19 cellular contexts compared by ENCODE assay signal in the genomic region with DNA sequence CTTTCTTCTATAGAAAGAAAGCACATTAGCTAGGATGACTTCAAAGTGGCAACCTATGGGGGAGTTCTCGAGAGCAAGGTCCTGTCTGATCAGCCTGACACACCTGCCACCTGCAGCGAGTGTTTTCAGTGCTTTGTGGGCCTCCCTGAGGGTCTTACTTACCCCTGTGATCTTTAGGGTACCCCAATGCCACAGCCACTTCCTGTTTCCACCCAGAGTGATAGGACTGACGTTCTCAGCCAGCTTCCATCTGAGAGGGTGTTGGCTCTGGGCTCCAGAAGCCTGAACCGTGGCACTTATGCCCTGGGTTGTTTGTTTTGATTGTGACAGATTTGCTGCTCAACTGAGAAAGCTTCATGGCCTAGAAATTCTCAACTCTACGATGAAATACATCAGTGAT. TPM values are rescaled to one million over a fixed set of nuclear protein-coding genes. Genes with fewer than 3 reads are reported as not detected.
DNase-seq lines count a peak whose midpoint lies in the region; ATAC-seq and TF ChIP-seq lines count a peak whose summit lies in the region.
"Had no signal": no experiment of that assay in that cellular context is flagged by ENCODE, and none has a peak within 500 bp of the region (broad histone marks: within the 10 kb centered on the region; RNA-seq: fewer than 3 reads in every experiment).

No MANE protein-coding gene starts in this region.

- POLR2A ChIA-PET in CD4-positive, alpha-beta memory T cell (lab: Charles Lee; ENCODE audit: partially characterized antibody) = no interaction called here
- POLR2A ChIA-PET in T-cell (lab: Charles Lee) = no interaction called here
- POLR2A ChIA-PET in naive thymus-derived CD4-positive, alpha-beta T cell (lab: Charles Lee) = no interaction called here

- ATAC-seq in T-cell (replicated peaks in 1 of 4) (peak; percentile 31 to 85 (median 65)), GM18861 (IDR thresholded peaks at IDR 0.05; ENCODE audit: unreplicated experiment) (no peak)
- ATAC-seq in naive thymus-derived CD4-positive, alpha-beta T cell = peak; percentile 45
- ATAC-seq: HepG2 had no signal

- H2AFZ ChIP-seq in neural progenitor cell (replicated peaks) = no peak overlapping the region

- no peaks in the 10 kb centered on the region for H3K9me3 ChIP-seq in CD4-positive, alpha-beta memory T cell (ENCODE audit: control insufficient read depth in 1 of 2, low read length in 2 of 2)
- H3K9me3 ChIP-seq in naive thymus-derived CD4-positive, alpha-beta T cell (ENCODE audit: control insufficient read depth in 2 of 3, low read length in 3 of 3) = no peaks in the 10 kb centered on the region
- H3K9me3 ChIP-seq in neural progenitor cell (ENCODE audit: low read depth) = no peaks in the 10 kb centered on the region
- H3K9me3 ChIP-seq: BLaER1 treated with 17β-estradiol and CSF1 and Interleukin-3, amounts not matched to agents 10 nM and 100 nM; HAP-1; SJSA1 had no signal

- H3K4me3 Mint-ChIP-seq in CD4-positive, alpha-beta memory T cell = no peak overlapping the region
- H3K4me3 Mint-ChIP-seq in T-cell = peak overlapping the region in 1 of 3 donors; percentile 3
- H3K4me3 Mint-ChIP-seq in naive thymus-derived CD4-positive, alpha-beta T cell = peak overlapping the region in 3 of 10 donors; percentile 13 to 23 (median 18)
- H3K4me3 Mint-ChIP-seq in neural progenitor cell = no peak overlapping the region

- H3K27me3 ChIP-seq in CD4-positive, alpha-beta memory T cell (ENCODE audit: insufficient read depth, low read length) = no peaks in the 10 kb centered on the region
- H3K27me3 ChIP-seq in naive thymus-derived CD4-positive, alpha-beta T cell (ENCODE audit: control insufficient read depth in 2 of 2, insufficient read depth in 2 of 2, low read length in 2 of 2) = no peaks in the 10 kb centered on the region
- H3K27me3 ChIP-seq in neural progenitor cell = no peaks in the 10 kb centered on the region
- H3K27me3 ChIP-seq: SJSA1 had no signal

- DNase-seq in NCI-H2029 (lab: John Stamatoyannopoulos, UW) = peak; percentile 18
- no peak for DNase-seq in NCI-H2029 treated with DMSO at 0.1 percent for 48 hours (lab: John Stamatoyannopoulos, UW)
- DNase-seq in CD4-positive, alpha-beta memory T cell = peak in 1 of 5 donors; percentile 4
- DNase-seq in T-cell = peak in 21 of 34 experiments; percentile 2 to 66 (median 15)
- DNase-seq in naive thymus-derived CD4-positive, alpha-beta T cell = peak in 6 of 9 donors; percentile 23 to 52 (median 45)
- DNase-seq in epidermal melanocyte (ENCODE audit: insufficient read length, low spot score) = no peak
- no peak for DNase-seq in neural progenitor cell (ENCODE audit: low spot score)
- DNase-seq: GF-D8, Kasumi-1, NCI-H1930, NCI-H526 treated with DMSO at 0.1 percent for 48 hours, SW 1271 had no signal

- no peaks in the 10 kb centered on the region for H3F3A ChIP-seq in neural progenitor cell (ENCODE audit: low read depth)

- no peak overlapping the region for H3K4me2 ChIP-seq in neural progenitor cell

- TF ChIP-seq CTCF in neural progenitor cell (IDR thresholded peaks at IDR 0.05) = no peak

- H3K9ac ChIP-seq in neural progenitor cell = no peak overlapping the region
- H3K9ac ChIP-seq: BLaER1 treated with 17β-estradiol and CSF1 and Interleukin-3, amounts not matched to agents 10 nM and 100 nM had no signal

- H3K36me3 ChIP-seq in CD4-positive, alpha-beta memory T cell (ENCODE audit: insufficient read depth, low read length) = peaks cover 42% of the 10 kb centered on the region
- H3K36me3 ChIP-seq in naive thymus-derived CD4-positive, alpha-beta T cell (ENCODE audit: control insufficient read depth in 2 of 3, insufficient read depth in 3 of 3, low read length in 3 of 3) = peaks cover 0 to 78% (median 5%) of the 10 kb centered on the region in 3 experiments
- no peaks in the 10 kb centered on the region for H3K36me3 ChIP-seq in neural progenitor cell
- H3K36me3 ChIP-seq: BLaER1 treated with 17β-estradiol and CSF1 and Interleukin-3, amounts not matched to agents 10 nM and 100 nM; HAP-1; SJSA1 had no signal

- H4K20me1 ChIP-seq in neural progenitor cell (ENCODE audit: low read depth) = no peaks in the 10 kb centered on the region

- H3K27ac Mint-ChIP-seq in CD4-positive, alpha-beta memory T cell = peak overlapping the region; percentile 12 to 85 (median 63)
- peak overlapping the region; percentile 56 to 74 for H3K27ac Mint-ChIP-seq in T-cell
- H3K27ac Mint-ChIP-seq in naive thymus-derived CD4-positive, alpha-beta T cell = peak overlapping the region in 8 of 9 donors; percentile 41 to 87 (median 80)
- H3K27ac Mint-ChIP-seq in neural progenitor cell = no peak overlapping the region

- H3K36me3 Mint-ChIP-seq in CD4-positive, alpha-beta memory T cell = peaks cover 72% of the 10 kb centered on the region in 2 donors
- peaks cover 54% of the 10 kb centered on the region for H3K36me3 Mint-ChIP-seq in T-cell
- peaks cover 0 to 52% (median 21%) of the 10 kb centered on the region in 5 donors for H3K36me3 Mint-ChIP-seq in naive thymus-derived CD4-positive, alpha-beta T cell
- H3K36me3 Mint-ChIP-seq in neural progenitor cell = no peaks in the 10 kb centered on the region

- no peaks in the 10 kb centered on the region for H3K9me3 Mint-ChIP-seq in CD4-positive, alpha-beta memory T cell
- H3K9me3 Mint-ChIP-seq in T-cell = no peaks in the 10 kb centered on the region
- no peaks in the 10 kb centered on the region for H3K9me3 Mint-ChIP-seq in naive thymus-derived CD4-positive, alpha-beta T cell
- no peaks in the 10 kb centered on the region for H3K9me3 Mint-ChIP-seq in neural progenitor cell

- H3K4me3 ChIP-seq in CD4-positive, alpha-beta memory T cell (ENCODE audit: low read length in 2 of 2) = no peak overlapping the region
- no peak overlapping the region for H3K4me3 ChIP-seq in naive thymus-derived CD4-positive, alpha-beta T cell (ENCODE audit: low read length)
- no peak overlapping the region for H3K4me3 ChIP-seq in neural progenitor cell
- H3K4me3 ChIP-seq: BLaER1 treated with 17β-estradiol and CSF1 and Interleukin-3, amounts not matched to agents 10 nM and 100 nM; HAP-1; SJSA1 had no signal

- no peaks in the 10 kb centered on the region for H3K79me2 ChIP-seq in neural progenitor cell (ENCODE audit: low read depth)

- peaks cover 15 to 28% (median 21%) of the 10 kb centered on the region in 4 donors for H3K4me1 Mint-ChIP-seq in CD4-positive, alpha-beta memory T cell
- H3K4me1 Mint-ChIP-seq in T-cell (peaks cover 20 to 29% (median 27%) of the 10 kb centered on the region in 3 donors), neural progenitor cell (no peaks in the 10 kb centered on the region)
- peaks cover 7 to 42% (median 27%) of the 10 kb centered on the region in 7 donors for H3K4me1 Mint-ChIP-seq in naive thymus-derived CD4-positive, alpha-beta T cell

- CTCF ChIA-PET in CD4-positive, alpha-beta memory T cell (lab: Charles Lee; ENCODE audit: partially characterized antibody) = no interaction called here
- CTCF ChIA-PET in T-cell (lab: Charles Lee) = interaction anchor here in 1 of 2 donors (0.6 kb wide), 1 partner anchor 516 kb away, joined by 3 read pairs; no protein-coding TSS in a partner anchor
- CTCF ChIA-PET in naive thymus-derived CD4-positive, alpha-beta T cell (lab: Charles Lee) = no interaction called here

- intact Hi-C loops in CD4-positive, alpha-beta memory T cell (cut with micrococcal nuclease) = no loop called here
- intact Hi-C loops in naive thymus-derived CD4-positive, alpha-beta T cell (cut with micrococcal nuclease) = no loop called here

- H3K4me1 ChIP-seq in CD4-positive, alpha-beta memory T cell (ENCODE audit: insufficient read depth, low read length) = peaks cover 11% of the 10 kb centered on the region
- peaks cover 0 to 5% of the 10 kb centered on the region in 2 donors for H3K4me1 ChIP-seq in naive thymus-derived CD4-positive, alpha-beta T cell (ENCODE audit: control insufficient read depth in 2 of 2, insufficient read depth in 2 of 2, low read length in 2 of 2)
- H3K4me1 ChIP-seq in neural progenitor cell = no peaks in the 10 kb centered on the region
- H3K4me1 ChIP-seq: HAP-1, SJSA1 had no signal

- no peaks in the 10 kb centered on the region for H3K27me3 Mint-ChIP-seq in CD4-positive, alpha-beta memory T cell
- H3K27me3 Mint-ChIP-seq in T-cell = no peaks in the 10 kb centered on the region
- no peaks in the 10 kb centered on the region for H3K27me3 Mint-ChIP-seq in naive thymus-derived CD4-positive, alpha-beta T cell
- peaks cover 2% of the 10 kb centered on the region for H3K27me3 Mint-ChIP-seq in neural progenitor cell (ENCODE audit: insufficient read depth, low read depth)

- H3K27ac ChIP-seq in CD4-positive, alpha-beta memory T cell (ENCODE audit: low read depth, low read length) = no peak overlapping the region
- peak overlapping the region; percentile 44 for H3K27ac ChIP-seq in naive thymus-derived CD4-positive, alpha-beta T cell (ENCODE audit: low read depth, low read length)
- H3K27ac ChIP-seq in neural progenitor cell = no peak overlapping the region
- H3K27ac ChIP-seq: 22Rv1; BLaER1 treated with 17β-estradiol and CSF1 and Interleukin-3, amounts not matched to agents 10 nM and 100 nM; RWPE1; SJSA1 had no signal

RNA-seq across cellular contexts. Expression of a gene that starts 21.7 kb away (rescaled TPM):
- 1 to 10 TPM; 2.7 to 3.8 TPM for total RNA-seq in CD4-positive, alpha-beta memory T cell
- polyA plus RNA-seq in CD4-positive, alpha-beta memory T cell = under 1 TPM in 1 of 2 donors, not detected in 1; 0.24 TPM
- total RNA-seq in T-cell = 1 to 10 TPM; 1.2 to 4.6 (median 3.3) TPM
- total RNA-seq in naive thymus-derived CD4-positive, alpha-beta T cell = 1 to 10 TPM in 4 of 5 experiments, under 1 TPM in 1; 0.24 to 4.2 (median 3.2) TPM
- polyA plus RNA-seq in naive thymus-derived CD4-positive, alpha-beta T cell = under 1 TPM in 1 of 2 donors, not detected in 1; 0.61 TPM
- total RNA-seq in neural progenitor cell (ENCODE audit: low replicate concordance) = 0.22 TPM in 1 of 2 replicates, not detected in the other
- total RNA-seq: SJSA1 had no signal

RNA-seq across cellular contexts. Expression of a gene that starts 51.5 kb away (rescaled TPM):
- 10 to 100 TPM; 69.2 to 75.1 TPM for total RNA-seq in CD4-positive, alpha-beta memory T cell
- polyA plus RNA-seq in CD4-positive, alpha-beta memory T cell = 10 to 100 TPM in 1 of 2 donors, 1 to 10 TPM in 1; 6.9 to 10.4 TPM
- total RNA-seq in T-cell (10 to 100 TPM; 29.0 to 63.8 (median 45.2) TPM), neural progenitor cell (ENCODE audit: low replicate concordance) (21.8 and 33.4 TPM in 2 replicates)
- 10 to 100 TPM; 14.1 to 84.5 (median 58.2) TPM for total RNA-seq in naive thymus-derived CD4-positive, alpha-beta T cell
- polyA plus RNA-seq in naive thymus-derived CD4-positive, alpha-beta T cell = 10 to 100 TPM in 1 of 2 donors, 1 to 10 TPM in 1; 8.2 to 13.2 TPM

Comparison
In these comparisons a context has a peak if more than half of its experiments do, and no peak if none do; other contexts are left out.
1. DNase-seq: peak in NCI-H2029 (single experiment), T-cell (21 of 34) and naive thymus-derived CD4-positive, alpha-beta T cell (6 of 9); none in NCI-H2029 treated with DMSO at 0.1 percent for 48 hours (single experiment), epidermal melanocyte (single experiment) and neural progenitor cell (single experiment).